Comparison of ENCODE assay signal across 8 cellular contexts in the genomic region with DNA sequence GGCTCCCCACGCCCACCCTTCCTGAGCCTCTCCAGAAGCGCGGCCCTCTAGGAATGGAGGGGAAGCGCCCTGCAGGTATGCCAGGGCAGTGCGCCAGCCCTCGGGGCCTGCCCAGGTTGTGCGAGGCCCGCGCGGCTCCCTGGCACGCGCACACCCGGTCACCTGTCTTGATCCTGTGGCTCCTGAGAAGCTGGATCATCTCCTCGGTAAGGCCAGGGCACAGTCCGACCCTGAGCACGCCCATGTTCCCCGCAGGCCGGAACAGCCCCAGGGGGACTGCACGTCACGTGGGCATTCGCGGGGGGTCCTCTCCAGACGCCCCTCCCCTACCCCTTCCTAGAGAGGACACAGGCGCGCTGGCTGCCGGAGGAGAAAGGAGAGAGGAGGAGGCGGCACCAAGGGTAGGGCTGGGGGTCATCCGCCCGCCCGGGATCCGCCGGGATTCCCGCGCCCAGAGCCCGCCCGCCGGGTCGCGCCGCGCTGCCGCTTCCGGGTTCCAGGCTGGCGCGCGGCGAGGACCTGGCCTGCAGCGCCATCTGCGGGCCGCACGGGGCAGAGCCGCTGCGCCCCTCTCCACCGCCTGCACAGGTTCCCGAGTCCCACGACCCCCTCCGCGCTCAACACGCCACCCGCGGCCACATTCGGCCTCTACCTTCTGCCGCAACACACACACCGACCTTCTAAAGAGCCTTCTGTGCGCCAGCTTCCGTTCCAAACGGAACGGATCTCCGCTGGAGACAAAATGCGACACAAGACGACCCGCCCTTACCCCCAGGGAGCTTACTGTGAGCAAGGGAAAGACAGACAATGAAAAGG. TPM values are rescaled to one million over a fixed set of nuclear protein-coding genes. Genes with fewer than 3 reads are reported as not detected.
A peak's percentile ranks its signal among the peaks of the same experiment; 100 is the strongest.
DNase-seq lines count a peak whose midpoint lies in the region; ATAC-seq and TF ChIP-seq lines count a peak whose summit lies in the region.

A gene (minus strand): TSS at position 491 of the 816 bp plus-strand sequence. CDS start 247 bp downstream, at position 244.

- no peak for TF ChIP-seq EP300 in esophagus muscularis mucosa (IDR thresholded peaks at IDR 0.05)

- peak; percentile 66 for ATAC-seq in GM21526 (IDR thresholded peaks at IDR 0.05; ENCODE audit: low FRiP score, unreplicated experiment)

- no peaks in the 10 kb centered on the region for H3K9me3 Mint-ChIP-seq in activated T-cell treated with anti-CD3 and anti-CD28 coated beads, Interleukin-2, amount 50 U/mL, for 24 hours

- H3K36me3 Mint-ChIP-seq in activated T-cell treated with anti-CD3 and anti-CD28 coated beads, Interleukin-2, amount 50 U/mL, for 24 hours (ENCODE audit: low read depth): peaks cover 44% of the 10 kb centered on the region

- peaks cover 42% of the 10 kb centered on the region for H3K4me1 Mint-ChIP-seq in activated T-cell treated with anti-CD3 and anti-CD28 coated beads, Interleukin-2, amount 50 U/mL, for 24 hours (ENCODE audit: low read depth)

- in situ Hi-C loops in Caki2 (cut with HindIII; ENCODE audit: low pct_unique_long_range_greater_than_20kb, low sequenced_read_pairs): no loop called here

- intact Hi-C loops in PC-9 (cut with micrococcal nuclease; ENCODE audit: unreplicated experiment): loop anchor here (2.0 kb wide), 1 partner anchor 699 kb away; no protein-coding TSS in a partner anchor
- intact Hi-C loops in esophagus muscularis mucosa (cut with DNase I): loop anchor here (2.0 to 10.0 kb wide), 3 partner anchors 121 to 701 kb away; no protein-coding TSS in a partner anchor

- H3K27ac Mint-ChIP-seq in activated T-cell treated with anti-CD3 and anti-CD28 coated beads, Interleukin-2, amount 50 U/mL, for 24 hours: peak within 1 kb of the TSS; percentile 94

- no TSS peak for BruUV-seq in PC-9 (replicated peaks; lab: Mats Ljungman, UMichigan)

- no peaks in the 10 kb centered on the region for H3K9me2 ChIP-seq in PC-9 (ENCODE audit: insufficient read depth)

- TF ChIP-seq CTCF in PC-9 (conservative IDR thresholded peaks at IDR 0.05) (peak; percentile 83), esophagus muscularis mucosa (IDR thresholded peaks at IDR 0.05) (peak in 2 of 3 experiments; percentile 92 to 99)

- CTCF ChIA-PET in PC-9 (lab: Charles Lee): interaction anchor here (0.6 to 1.3 kb wide), 3 partner anchors 49 to 577 kb away, joined by 3 read pairs; no protein-coding TSS in a partner anchor

- H3K9me3 ChIP-seq in PC-9 (ENCODE audit: insufficient read depth, low read depth) (no peaks in the 10 kb centered on the region), esophagus muscularis mucosa (no peaks in the 10 kb centered on the region), muscle layer of colon (ENCODE audit: low read length) (no peaks in the 10 kb centered on the region)

- no peak for TF ChIP-seq POLR2A in esophagus muscularis mucosa (IDR thresholded peaks at IDR 0.05; ENCODE audit: low read depth)

- WGBS in esophagus muscularis mucosa: under 1% methylated on average over 21 of the region's 72 CpGs

- no peaks in the 10 kb centered on the region for H4K20me1 ChIP-seq in PC-9 (ENCODE audit: insufficient read depth)

- H3K4me3 Mint-ChIP-seq in activated T-cell treated with anti-CD3 and anti-CD28 coated beads, Interleukin-2, amount 50 U/mL, for 24 hours: peak within 1 kb of the TSS; percentile 89

- H3K36me3 ChIP-seq in PC-9 (ENCODE audit: low read depth) (no peaks in the 10 kb centered on the region), esophagus muscularis mucosa (no peaks in the 10 kb centered on the region), muscle layer of colon (ENCODE audit: insufficient read depth, low read length) (no peaks in the 10 kb centered on the region)

- H3K27me3 ChIP-seq in PC-9 (ENCODE audit: insufficient read depth, low read depth) (no peaks in the 10 kb centered on the region), esophagus muscularis mucosa (no peaks in the 10 kb centered on the region), muscle layer of colon (ENCODE audit: control insufficient read depth in 1 of 2, insufficient read depth in 2 of 2, low read length in 2 of 2) (no peaks in the 10 kb centered on the region)

- H3K27me3 Mint-ChIP-seq in activated T-cell treated with anti-CD3 and anti-CD28 coated beads, Interleukin-2, amount 50 U/mL, for 24 hours: no peaks in the 10 kb centered on the region

- H3K79me2 ChIP-seq in PC-9 (ENCODE audit: low read depth): no peaks in the 10 kb centered on the region

- POLR2A ChIA-PET in PC-9 (lab: Charles Lee; ENCODE audit: unreplicated experiment): interaction anchor here (0.7 kb wide), 1 partner anchor 436 kb away, joined by 5 read pairs; no protein-coding TSS in a partner anchor

- H3K9ac ChIP-seq in muscle layer of colon (ENCODE audit: low read length): peak within 1 kb of the TSS; percentile 82

- no peak within 1 kb of the TSS for H3K27ac ChIP-seq in PC-9
- H3K27ac ChIP-seq in esophagus muscularis mucosa (replicated peaks in 1 of 4): peak within 1 kb of the TSS; percentile 74 to 83 (median 80)
- peak within 1 kb of the TSS; percentile 86 for H3K27ac ChIP-seq in muscle layer of colon (ENCODE audit: low read depth, low read length)

- peak within 1 kb of the TSS; percentile 84 for H3K4me3 ChIP-seq in Jurkat, Clone E6-1 (ENCODE audit: low read length)
- H3K4me3 ChIP-seq in PC-9 (peak within 1 kb of the TSS; percentile 74), esophagus muscularis mucosa (peak within 1 kb of the TSS; percentile 74 to 89 (median 88)), muscle layer of colon (ENCODE audit: low read depth in 1 of 2, low read length in 2 of 2) (peak within 1 kb of the TSS; percentile 94)

- no peaks in the 10 kb centered on the region; the same call in none of the 2 replicates for H3F3A ChIP-seq in PC-9 (ENCODE audit: insufficient read depth, low read depth)

- H3K4me1 ChIP-seq in PC-9 (replicated peaks; ENCODE audit: insufficient read depth): peaks cover 9% of the 10 kb centered on the region; the same call in 1 of the 2 replicates
- H3K4me1 ChIP-seq in esophagus muscularis mucosa: peaks cover 16 to 39% (median 21%) of the 10 kb centered on the region in 4 donors
- H3K4me1 ChIP-seq in muscle layer of colon (ENCODE audit: insufficient read depth, low read length): peaks cover 11% of the 10 kb centered on the region

- H2AFZ ChIP-seq in PC-9: peak within 1 kb of the TSS; percentile 99

- peak within 1 kb of the TSS; percentile 100 for H3K4me2 ChIP-seq in PC-9

- DNase-seq in Caki2 (ENCODE audit: low read depth) (peak; percentile 92), PC-9 (peak; percentile 47 to 76), esophagus muscularis mucosa (ENCODE audit: extremely low spot score) (no peak)
- peak; percentile 88 for DNase-seq in Jurkat, Clone E6-1 (ENCODE audit: low read depth, low spot score)
- DNase-seq in activated T-cell treated with anti-CD3 and anti-CD28 coated beads, Interleukin-2, amount 50 U/mL, for 24 hours: peak; percentile 89
- peak; percentile 47 for DNase-seq in stimulated activated CD8-positive, alpha-beta memory T cell treated with anti-CD3 and anti-CD28 coated beads, Interleukin-7, amount 100 ng/mL, for 24 hours (ENCODE audit: low read depth)

RNA-seq across cellular contexts. Expression of the gene that starts here (rescaled TPM):
- 3.6 and 23.7 TPM in 2 replicates for total RNA-seq in Caki2 (2014; rRNA removed; shearing (Covaris generic); ENCODE audit: low replicate concordance)
- polyA plus RNA-seq in Jurkat, Clone E6-1 (2012; ENCODE audit: insufficient read depth, insufficient read length): 29.2 TPM
- 7.8 and 9.7 TPM in 2 replicates for total RNA-seq in PC-9 (2021)
- total RNA-seq in esophagus muscularis mucosa: 10 to 100 TPM in 2 of 4 donors, 1 to 10 TPM in 2; 8.9 to 12.8 (median 10.7) TPM
